ENCODE assay signal across 8 cellular contexts in the genomic region with DNA sequence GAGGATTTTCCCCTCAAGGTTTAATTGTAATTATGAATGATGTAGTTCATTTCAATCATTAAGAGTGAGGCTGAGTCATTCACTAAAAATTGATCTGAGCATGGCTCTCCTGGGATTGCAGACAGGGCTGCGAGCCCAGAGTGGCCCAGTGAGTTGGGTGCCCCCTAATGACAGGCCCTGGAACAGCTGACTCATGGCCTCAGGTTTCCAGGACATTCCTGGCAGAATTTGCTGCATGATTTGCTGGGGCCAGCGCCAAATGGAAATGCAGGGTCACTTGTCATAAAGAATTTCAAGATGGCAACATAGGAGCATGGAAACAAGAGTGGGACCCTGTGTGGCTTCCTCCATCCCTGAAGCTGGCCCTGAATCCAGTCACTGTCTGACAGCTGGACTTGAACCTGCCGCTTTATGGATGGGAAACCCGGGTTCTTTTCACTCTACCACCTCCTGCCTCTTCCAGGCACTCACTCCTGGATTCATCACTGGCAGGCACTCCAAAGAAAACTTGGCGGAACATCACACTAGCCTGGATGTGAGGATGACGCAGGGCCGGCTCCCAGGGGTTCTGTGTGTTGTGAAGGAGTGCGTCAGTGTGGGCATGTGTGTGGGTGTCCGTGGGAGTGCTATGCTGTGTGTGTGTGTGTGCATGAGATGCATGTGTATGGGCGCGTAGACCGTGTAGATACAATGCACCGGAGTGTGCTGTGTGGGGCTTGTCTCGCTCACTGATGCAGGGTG. TPM values are rescaled to one million over a fixed set of nuclear protein-coding genes. Genes with fewer than 3 reads are reported as not detected.
A peak's percentile ranks its signal among the peaks of the same experiment; 100 is the strongest.
DNase-seq lines count a peak whose midpoint lies in the region; ATAC-seq, FAIRE-seq and TF ChIP-seq lines count a peak whose summit lies in the region.

No MANE protein-coding gene starts in this region.

- no peaks in the 10 kb centered on the region for H3K4me1 Mint-ChIP-seq in activated T-cell treated with anti-CD3 and anti-CD28 coated beads, Interleukin-2, amount 50 U/mL, for 4 hours (ENCODE audit: low read depth)

- H3K27me3 ChIP-seq in HL-60 (ENCODE audit: insufficient read depth, poor library complexity, severe bottlenecking) = no peaks in the 10 kb centered on the region

- intact Hi-C loops in sciatic nerve (cut with DNase I) = loop anchor here (10.0 kb wide), 1 partner anchor 108 kb away; no protein-coding TSS in a partner anchor

- H3K4me3 ChIP-seq in HL-60 (replicated peaks; ENCODE audit: insufficient read depth, low read length) (no peak overlapping the region), fibroblast of villous mesenchyme (ENCODE audit: low read depth, low read length) (no peak overlapping the region)

- peak; percentile 67 for TF ChIP-seq CTCF in HL-60 (IDR thresholded peaks at IDR 0.05; ENCODE audit: insufficient read depth, low read length)
- TF ChIP-seq CTCF in fibroblast of villous mesenchyme (IDR thresholded peaks at IDR 0.05; ENCODE audit: insufficient read depth, low read depth, low read length) = peak; percentile 64

- ATAC-seq in sciatic nerve (peak; percentile 88), GM21367 (IDR thresholded peaks at IDR 0.05; ENCODE audit: unreplicated experiment) (no peak)
- ATAC-seq in activated T-cell treated with anti-CD3 and anti-CD28 coated beads, Interleukin-2, amount 50 U/mL, for 4 hours = no peak

- no peak overlapping the region for H3K27ac ChIP-seq in HL-60 (replicated peaks)

- no peaks in the 10 kb centered on the region for H3K36me3 Mint-ChIP-seq in activated T-cell treated with anti-CD3 and anti-CD28 coated beads, Interleukin-2, amount 50 U/mL, for 4 hours (ENCODE audit: insufficient read depth)

- H3K4me3 Mint-ChIP-seq in activated T-cell treated with anti-CD3 and anti-CD28 coated beads, Interleukin-2, amount 50 U/mL, for 4 hours = no peak overlapping the region

- no peaks in the 10 kb centered on the region for H3K9me3 Mint-ChIP-seq in activated T-cell treated with anti-CD3 and anti-CD28 coated beads, Interleukin-2, amount 50 U/mL, for 4 hours

- no peak for FAIRE-seq in RCC 7860 (lab: Jason Lieb, UNC)

- DNase-seq in D341Med (ENCODE audit: low spot score) = peak; percentile 75
- peak in 1 of 2 experiments; percentile 36 for DNase-seq in HL-60 (ENCODE audit: low read depth in 1 of 2, low spot score in 1 of 2)
- DNase-seq in RCC 7860 (ENCODE audit: low spot score) = peak; percentile 30
- DNase-seq in fibroblast of villous mesenchyme (ENCODE audit: low read depth) = peak; percentile 51
- DNase-seq in sciatic nerve (ENCODE audit: low spot score) = peak; percentile 69
- no peak for DNase-seq in GM19240 (ENCODE audit: insufficient read length, low spot score)
- DNase-seq in activated T-cell treated with anti-CD3 and anti-CD28 coated beads, Interleukin-2, amount 50 U/mL, for 4 hours = no peak

- no peaks in the 10 kb centered on the region for H3K27me3 Mint-ChIP-seq in activated T-cell treated with anti-CD3 and anti-CD28 coated beads, Interleukin-2, amount 50 U/mL, for 4 hours (ENCODE audit: low read depth)

RNA-seq across cellular contexts. Expression of gene OTOF, which starts 15.2 kb away (rescaled TPM):
- total RNA-seq in fibroblast of villous mesenchyme (under 0.01 TPM in 2 replicates), sciatic nerve (0.13 TPM)
- under 1 TPM; 0.10 to 0.60 (median 0.18) TPM for total RNA-seq in activated T-cell treated with anti-CD3 and anti-CD28 coated beads, Interleukin-2, amount 50 U/mL, for 4 hours

Comparison
In these comparisons a context has a peak if more than half of its experiments do, and no peak if none do; other contexts are left out.
1. DNase-seq: peak in D341Med (single experiment), RCC 7860 (single experiment), fibroblast of villous mesenchyme (single experiment) and sciatic nerve (single experiment); none in GM19240 (single experiment) and activated T-cell treated with anti-CD3 and anti-CD28 coated beads, Interleukin-2, amount 50 U/mL, for 4 hours (single experiment).